ENCODE assay signal across 11 cellular contexts in the genomic region with DNA sequence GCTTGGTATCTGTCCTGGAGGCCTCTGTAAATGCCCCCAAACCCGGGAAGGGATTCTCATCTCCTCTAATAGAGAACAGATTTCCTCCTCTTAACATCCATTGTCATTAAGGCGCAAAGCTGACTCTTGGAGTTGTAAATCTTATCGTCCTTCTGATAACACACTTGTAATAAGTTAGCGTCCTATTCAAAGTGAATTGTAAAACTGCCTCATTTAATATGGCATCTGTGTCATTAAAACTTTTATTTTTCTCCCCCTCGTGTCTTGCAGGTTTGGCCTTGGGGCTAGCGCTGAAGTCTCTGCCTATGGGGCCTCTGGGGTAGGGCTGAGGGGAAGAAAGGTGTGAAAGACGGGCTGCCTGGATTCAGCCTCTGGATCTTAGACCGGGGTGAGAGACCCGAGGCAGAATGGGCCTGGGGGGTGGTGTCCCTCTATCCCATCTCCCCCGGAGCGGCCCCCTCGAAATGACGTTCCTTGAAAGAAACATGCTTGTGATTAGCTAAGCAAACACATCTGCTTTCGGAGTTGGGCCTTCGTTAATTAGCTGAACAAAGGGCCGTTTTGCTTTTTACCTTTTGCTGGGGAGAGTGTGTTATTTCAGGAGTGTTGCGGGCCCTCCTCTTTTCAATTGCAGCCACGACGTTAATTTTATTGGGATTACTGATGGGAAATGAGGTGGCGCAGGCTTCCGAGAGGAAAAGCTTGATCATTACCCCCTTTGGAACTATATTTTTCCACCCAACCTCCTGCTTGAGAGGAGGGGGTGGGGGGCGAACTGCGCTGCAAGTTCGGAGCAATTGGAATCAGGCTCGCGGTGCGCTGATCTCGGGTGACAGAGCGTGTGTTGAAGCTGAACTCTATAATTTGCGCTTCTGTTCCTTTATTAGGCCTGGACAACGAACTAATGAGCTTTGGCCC. TPM values are rescaled to one million over a fixed set of nuclear protein-coding genes. Genes with fewer than 3 reads are reported as not detected.
DNase-seq lines count a peak whose midpoint lies in the region; ATAC-seq and TF ChIP-seq lines count a peak whose summit lies in the region.
"Had no signal": no experiment of that assay in that cellular context is flagged by ENCODE, and none has a peak within 500 bp of the region (broad histone marks: within the 10 kb centered on the region; RNA-seq: fewer than 3 reads in every experiment).

No MANE protein-coding gene starts in this region.

- ATAC-seq in activated CD8-positive, alpha-beta memory T cell treated with anti-CD3 and anti-CD28 coated beads, Interleukin-2, amount 10 ng/mL, durations not matched to agents 7 days and 5 days, result no peak
- ATAC-seq in HG02763 (IDR thresholded peaks at IDR 0.05; ENCODE audit: unreplicated experiment), result no peak
- no peak for ATAC-seq in HG02981 (IDR thresholded peaks at IDR 0.05; ENCODE audit: unreplicated experiment)
- no peak for ATAC-seq in HG03139 (IDR thresholded peaks at IDR 0.05; ENCODE audit: unreplicated experiment)
- ATAC-seq: stimulated activated naive CD8-positive, alpha-beta T cell treated with anti-CD3 and anti-CD28 coated beads, Interleukin-15, amount 100 ng/mL, for 72 hours had no signal

- H3K9me3 Mint-ChIP-seq in activated CD8-positive, alpha-beta memory T cell treated with anti-CD3 and anti-CD28 coated beads, Interleukin-2, amount 10 ng/mL, durations not matched to agents 7 days and 5 days (ENCODE audit: low read depth), result no peaks in the 10 kb centered on the region
- no peaks in the 10 kb centered on the region for H3K9me3 Mint-ChIP-seq in neural crest cell
- H3K9me3 Mint-ChIP-seq in type B pancreatic cell, result no peaks in the 10 kb centered on the region

- peak; percentile 8 for DNase-seq in activated CD8-positive, alpha-beta memory T cell treated with anti-CD3 and anti-CD28 coated beads, Interleukin-2, amount 10 ng/mL, durations not matched to agents 7 days and 5 days
- DNase-seq in activated CD8-positive, alpha-beta memory T cell treated with anti-CD3 and anti-CD28 coated beads, Interleukin-2, amount 50 U/mL, for 48 hours, result no peak
- DNase-seq in neural crest cell (ENCODE audit: low read depth, low spot score), result no peak
- peak; percentile 72 for DNase-seq in type B pancreatic cell (ENCODE audit: extremely low spot score, unreplicated experiment)
- DNase-seq: PC-9; stimulated activated naive CD8-positive, alpha-beta T cell treated with anti-CD3 and anti-CD28 coated beads, Interleukin-15, amount 100 ng/mL, for 72 hours had no signal

- peak overlapping the region; percentile 13 to 95 for H3K4me3 ChIP-seq in esophagus (ENCODE audit: low read depth in 1 of 2, low read length in 2 of 2)
- H3K4me3 ChIP-seq: cardiac muscle cell, PC-9 had no signal

- H3K9me3 ChIP-seq in esophagus (ENCODE audit: control insufficient read depth in 2 of 2, insufficient read depth in 1 of 2, low read depth in 1 of 2, low read length in 1 of 2), result no peaks in the 10 kb centered on the region

- peaks cover 0 to 4% of the 10 kb centered on the region in 2 donors for H3K4me1 ChIP-seq in esophagus (ENCODE audit: control insufficient read depth in 2 of 2, insufficient read depth in 2 of 2, low read length in 1 of 2)

- TF ChIP-seq CTCF in neural crest cell (conservative IDR thresholded peaks at IDR 0.05), result no peak
- TF ChIP-seq CTCF in type B pancreatic cell (conservative IDR thresholded peaks at IDR 0.05), result no peak

- 43 to 49% methylated on average over 31 of the region's 31 CpGs for WGBS in esophagus, 2 donors

- CTCF ChIA-PET in activated CD8-positive, alpha-beta memory T cell treated with anti-CD3 and anti-CD28 coated beads, Interleukin-2, amount 10 ng/mL, durations not matched to agents 7 days and 5 days (lab: Charles Lee), result interaction anchor here (1.3 kb wide), 1 partner anchor 15 kb away, joined by 4 read pairs; no protein-coding TSS in a partner anchor

- H3K36me3 Mint-ChIP-seq in activated CD8-positive, alpha-beta memory T cell treated with anti-CD3 and anti-CD28 coated beads, Interleukin-2, amount 10 ng/mL, durations not matched to agents 7 days and 5 days, result peaks cover 6% of the 10 kb centered on the region
- H3K36me3 Mint-ChIP-seq in neural crest cell (ENCODE audit: low read depth) (peaks cover 53% of the 10 kb centered on the region), type B pancreatic cell (peaks cover 34% of the 10 kb centered on the region)

- H3K27ac ChIP-seq in esophagus (ENCODE audit: low read depth in 2 of 2, low read length in 1 of 2), result peak overlapping the region; percentile 83 to 89
- H3K27ac ChIP-seq: cardiac muscle cell, PC-9 had no signal

- no peak overlapping the region for H3K4me3 Mint-ChIP-seq in activated CD8-positive, alpha-beta memory T cell treated with anti-CD3 and anti-CD28 coated beads, Interleukin-2, amount 10 ng/mL, durations not matched to agents 7 days and 5 days
- H3K4me3 Mint-ChIP-seq in neural crest cell (peak overlapping the region; percentile 96), type B pancreatic cell (peak overlapping the region; percentile 95)
- H3K4me3 Mint-ChIP-seq: stimulated activated naive CD8-positive, alpha-beta T cell treated with anti-CD3 and anti-CD28 coated beads, Interleukin-15, amount 100 ng/mL, for 72 hours had no signal

- no peaks in the 10 kb centered on the region for H3K36me3 ChIP-seq in esophagus (ENCODE audit: control insufficient read depth in 2 of 2, insufficient read depth in 2 of 2, low read length in 1 of 2)
- H3K36me3 ChIP-seq: cardiac muscle cell had no signal

- peaks cover 2% of the 10 kb centered on the region for H3K4me1 Mint-ChIP-seq in activated CD8-positive, alpha-beta memory T cell treated with anti-CD3 and anti-CD28 coated beads, Interleukin-2, amount 10 ng/mL, durations not matched to agents 7 days and 5 days
- peaks cover 94% of the 10 kb centered on the region for H3K4me1 Mint-ChIP-seq in neural crest cell
- H3K4me1 Mint-ChIP-seq in type B pancreatic cell (ENCODE audit: unreplicated experiment), result peaks cover 80% of the 10 kb centered on the region

- peak overlapping the region; percentile 32 for H3K27ac Mint-ChIP-seq in activated CD8-positive, alpha-beta memory T cell treated with anti-CD3 and anti-CD28 coated beads, Interleukin-2, amount 10 ng/mL, durations not matched to agents 7 days and 5 days
- H3K27ac Mint-ChIP-seq in neural crest cell (ENCODE audit: unreplicated experiment) (peak overlapping the region; percentile 98), type B pancreatic cell (peak overlapping the region; percentile 93)

- no peaks in the 10 kb centered on the region for H3K27me3 ChIP-seq in esophagus (ENCODE audit: control insufficient read depth in 1 of 2, insufficient read depth in 2 of 2, low read length in 2 of 2)

- H3K27me3 Mint-ChIP-seq in activated CD8-positive, alpha-beta memory T cell treated with anti-CD3 and anti-CD28 coated beads, Interleukin-2, amount 10 ng/mL, durations not matched to agents 7 days and 5 days, result peaks cover 90% of the 10 kb centered on the region
- H3K27me3 Mint-ChIP-seq in neural crest cell (ENCODE audit: low read depth), result peaks cover 86% of the 10 kb centered on the region
- peaks cover 39% of the 10 kb centered on the region for H3K27me3 Mint-ChIP-seq in type B pancreatic cell

RNA-seq across cellular contexts. Expression of gene NR2F2, which starts 12.4 kb away (rescaled TPM):
- total RNA-seq in activated CD8-positive, alpha-beta memory T cell treated with anti-CD3 and anti-CD28 coated beads, Interleukin-2, amount 10 ng/mL, durations not matched to agents 7 days and 5 days, result not detected
- polyA plus RNA-seq in esophagus, result 1 to 10 TPM; 5.0 to 9.3 TPM
- total RNA-seq in neural crest cell, result 147 and 150 TPM in 2 replicates
- 135 and 270 TPM in 2 replicates for total RNA-seq in type B pancreatic cell (ENCODE audit: low replicate concordance)

Comparison
In these comparisons a context has a peak if more than half of its experiments do, and no peak if none do; other contexts are left out.
1. DNase-seq: peak in activated CD8-positive, alpha-beta memory T cell treated with anti-CD3 and anti-CD28 coated beads, Interleukin-2, amount 10 ng/mL, durations not matched to agents 7 days and 5 days (single experiment) and type B pancreatic cell (single experiment); none in activated CD8-positive, alpha-beta memory T cell treated with anti-CD3 and anti-CD28 coated beads, Interleukin-2, amount 50 U/mL, for 48 hours (single experiment) and neural crest cell (single experiment).
2. H3K27ac Mint-ChIP-seq: peak in every context shown above with its lines; median percentile 98 in neural crest cell; 93 in type B pancreatic cell; 32 in activated CD8-positive, alpha-beta memory T cell treated with anti-CD3 and anti-CD28 coated beads, Interleukin-2, amount 10 ng/mL, durations not matched to agents 7 days and 5 days.
3. RNA of gene NR2F2, which starts 12.4 kb away (total RNA-seq): 147 to 150 TPM in neural crest cell and 135 to 270 TPM in type B pancreatic cell; not detected in activated CD8-positive, alpha-beta memory T cell treated with anti-CD3 and anti-CD28 coated beads, Interleukin-2, amount 10 ng/mL, durations not matched to agents 7 days and 5 days; every median in the first group is over 100 times any median in the second.